27 cellular contexts compared by ENCODE assay signal in the genomic region with DNA sequence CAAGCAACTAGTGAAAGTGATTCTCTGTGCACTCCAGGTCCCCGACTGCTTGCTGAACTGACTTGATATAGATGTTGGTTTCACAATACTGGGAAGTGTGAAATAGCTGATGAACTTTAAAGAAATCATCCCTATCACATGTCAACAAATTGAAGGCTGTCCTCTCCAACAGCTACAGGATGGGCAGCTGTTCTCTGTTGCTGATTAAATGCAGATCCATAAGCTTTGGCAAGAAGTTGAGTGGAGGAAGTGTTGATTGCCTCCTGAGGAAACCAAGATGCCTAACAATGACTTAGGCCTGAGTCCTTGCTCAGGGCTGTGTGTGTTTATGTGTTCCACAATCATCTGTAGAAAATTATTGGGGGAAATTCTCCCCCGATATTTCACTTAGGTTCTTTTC.
A peak's percentile ranks its signal among the peaks of the same experiment; 100 is the strongest.
DNase-seq lines count a peak whose midpoint lies in the region; ATAC-seq and TF ChIP-seq lines count a peak whose summit lies in the region.
"Had no signal": no experiment of that assay in that cellular context is flagged by ENCODE, and none has a peak within 500 bp of the region (broad histone marks: within the 10 kb centered on the region; RNA-seq: fewer than 3 reads in every experiment).

No MANE protein-coding gene starts in this region.

- H3K27ac Mint-ChIP-seq in activated naive CD8-positive, alpha-beta T cell treated with anti-CD3 and anti-CD28 coated beads, Interleukin-2, amount 50 U/mL, for 24 hours, result peak overlapping the region; percentile 29
- H3K27ac Mint-ChIP-seq: CD4-positive, alpha-beta T cell had no signal

- H3K27me3 Mint-ChIP-seq in activated naive CD8-positive, alpha-beta T cell treated with anti-CD3 and anti-CD28 coated beads, Interleukin-2, amount 50 U/mL, for 24 hours, result no peaks in the 10 kb centered on the region
- H3K27me3 Mint-ChIP-seq: CD4-positive, alpha-beta T cell had no signal

- H3K4me3 ChIP-seq in AG10803 (ENCODE audit: low read length), result no peak overlapping the region
- H3K4me3 ChIP-seq: BLaER1 treated with 17β-estradiol and CSF1 and Interleukin-3, amounts not matched to agents 10 nM and 100 nM; K562 had no signal

- no peaks in the 10 kb centered on the region for H3K36me3 Mint-ChIP-seq in activated naive CD8-positive, alpha-beta T cell treated with anti-CD3 and anti-CD28 coated beads, Interleukin-2, amount 50 U/mL, for 24 hours (ENCODE audit: low read depth)

- no peak overlapping the region for H3K4me3 Mint-ChIP-seq in activated naive CD8-positive, alpha-beta T cell treated with anti-CD3 and anti-CD28 coated beads, Interleukin-2, amount 50 U/mL, for 24 hours
- H3K4me3 Mint-ChIP-seq: CD4-positive, alpha-beta T cell had no signal

- peaks cover 26% of the 10 kb centered on the region for H3K4me1 Mint-ChIP-seq in activated naive CD8-positive, alpha-beta T cell treated with anti-CD3 and anti-CD28 coated beads, Interleukin-2, amount 50 U/mL, for 24 hours

- peaks cover 3% of the 10 kb centered on the region for H3K9me3 Mint-ChIP-seq in activated naive CD8-positive, alpha-beta T cell treated with anti-CD3 and anti-CD28 coated beads, Interleukin-2, amount 50 U/mL, for 24 hours
- H3K9me3 Mint-ChIP-seq: CD4-positive, alpha-beta T cell had no signal

- no peak for ATAC-seq in activated naive CD8-positive, alpha-beta T cell treated with anti-CD3 and anti-CD28 coated beads, Interleukin-2, amount 50 U/mL, for 24 hours
- ATAC-seq: HepG2, K562, Panc1 had no signal

- no peak for TF ChIP-seq CTCF in AG10803 (conservative IDR thresholded peaks at IDR 0.05; ENCODE audit: low read length)

- peak; percentile 33 for DNase-seq in AG10803 (ENCODE audit: low read depth)
- DNase-seq in MV-4-11 (lab: John Stamatoyannopoulos, UW), result peak; percentile 71
- DNase-seq in activated naive CD8-positive, alpha-beta T cell treated with anti-CD3 and anti-CD28 coated beads, Interleukin-2, amount 50 U/mL, for 24 hours, result no peak
- DNase-seq in fibroblast of peridontal ligament (ENCODE audit: extremely low read depth), result peak; percentile 5
- DNase-seq in NOMO-1 treated with DMSO at 0.1 percent for 48 hours (lab: John Stamatoyannopoulos, UW; ENCODE audit: unreplicated experiment), result no peak
- DNase-seq in activated CD4-positive, alpha-beta T cell treated with anti-CD3 and anti-CD28 coated beads for 4 hours, result no peak
- DNase-seq in DMS79 (lab: John Stamatoyannopoulos, UW), result no peak
- DNase-seq: AML-193; CD4-positive, alpha-beta T cell; COR-L47; DMS53; Kasumi-1; NCI-H1048; NCI-H1417; NCI-H1694; NCI-H2029 treated with DMSO at 0.1 percent for 48 hours; NCI-H446 treated with DMSO at 0.1 percent for 48 hours; NCI-H526; NCI-H82; NK-92 treated with Interleukin-12 subunit alpha and Interleukin-12 subunit beta, amount 100 ng/mL, for 24 hours; SHP77 treated with DMSO at 0.1 percent for 48 hours; SK-N-SH; SW 1271 had no signal

Comparison
In these comparisons a context has a peak if more than half of its experiments do, and no peak if none do; other contexts are left out.
1. DNase-seq: peak in AG10803 (single experiment), MV-4-11 (single experiment) and fibroblast of peridontal ligament (single experiment); none in activated naive CD8-positive, alpha-beta T cell treated with anti-CD3 and anti-CD28 coated beads, Interleukin-2, amount 50 U/mL, for 24 hours (single experiment), NOMO-1 treated with DMSO at 0.1 percent for 48 hours (single experiment), activated CD4-positive, alpha-beta T cell treated with anti-CD3 and anti-CD28 coated beads for 4 hours (0 of 2) and DMS79 (single experiment).